1 cellular context compared by ENCODE assay signal in the genomic region with DNA sequence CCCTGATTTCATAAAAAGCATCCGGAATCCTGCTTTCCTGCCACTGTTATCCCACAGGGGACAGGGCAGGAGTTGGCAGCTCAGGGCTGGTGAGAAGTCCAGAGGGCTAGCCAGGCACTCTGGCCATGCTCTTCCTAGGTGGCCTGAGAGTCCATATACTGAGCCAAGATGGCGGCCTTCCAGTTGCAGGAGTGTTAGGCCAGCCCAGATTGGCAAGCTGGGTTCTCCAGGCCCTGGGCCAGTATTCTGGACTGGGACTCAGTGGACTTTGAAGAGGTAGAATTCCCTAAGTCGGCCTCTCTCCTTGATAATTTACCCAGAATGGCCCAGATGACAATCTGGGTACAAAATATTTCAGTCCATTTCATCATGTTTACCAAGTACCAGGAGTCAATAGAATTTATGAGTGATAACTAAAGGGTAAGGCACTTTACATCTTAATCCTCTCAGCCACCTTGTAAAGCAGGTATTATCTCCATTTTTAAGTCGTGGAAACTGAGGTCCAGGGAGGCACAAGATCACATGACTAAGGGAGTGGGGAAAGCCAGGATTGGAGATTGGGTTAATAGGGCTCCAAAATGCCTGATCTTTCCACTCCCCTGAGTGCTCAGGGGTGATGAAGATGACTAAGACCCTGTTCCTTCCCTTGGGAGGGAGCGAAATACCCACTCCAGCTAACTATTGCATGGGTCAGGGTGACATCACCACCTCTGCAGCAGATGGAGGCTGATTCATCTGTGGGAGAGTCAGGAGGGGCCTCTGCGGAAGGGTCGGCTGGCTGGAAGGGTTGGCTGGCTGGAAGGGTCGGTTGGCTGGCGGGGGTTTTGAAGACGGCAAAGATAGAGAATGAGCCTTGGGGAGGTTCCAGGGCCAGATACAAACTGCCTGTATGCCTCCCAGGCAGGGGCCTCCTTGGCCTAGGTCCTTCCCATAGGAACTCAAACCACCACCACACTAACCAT.
A peak's percentile ranks its signal among the peaks of the same experiment; 100 is the strongest.
TF ChIP-seq lines count a peak whose summit lies in the region.

No MANE protein-coding gene starts in this region.

TF ChIP-seq in K562, 482 proteins besides CTCF, POLR2A, EP300 and RAD21 (continued from another document and continues in another):
- TF ChIP-seq, protein P1, sequence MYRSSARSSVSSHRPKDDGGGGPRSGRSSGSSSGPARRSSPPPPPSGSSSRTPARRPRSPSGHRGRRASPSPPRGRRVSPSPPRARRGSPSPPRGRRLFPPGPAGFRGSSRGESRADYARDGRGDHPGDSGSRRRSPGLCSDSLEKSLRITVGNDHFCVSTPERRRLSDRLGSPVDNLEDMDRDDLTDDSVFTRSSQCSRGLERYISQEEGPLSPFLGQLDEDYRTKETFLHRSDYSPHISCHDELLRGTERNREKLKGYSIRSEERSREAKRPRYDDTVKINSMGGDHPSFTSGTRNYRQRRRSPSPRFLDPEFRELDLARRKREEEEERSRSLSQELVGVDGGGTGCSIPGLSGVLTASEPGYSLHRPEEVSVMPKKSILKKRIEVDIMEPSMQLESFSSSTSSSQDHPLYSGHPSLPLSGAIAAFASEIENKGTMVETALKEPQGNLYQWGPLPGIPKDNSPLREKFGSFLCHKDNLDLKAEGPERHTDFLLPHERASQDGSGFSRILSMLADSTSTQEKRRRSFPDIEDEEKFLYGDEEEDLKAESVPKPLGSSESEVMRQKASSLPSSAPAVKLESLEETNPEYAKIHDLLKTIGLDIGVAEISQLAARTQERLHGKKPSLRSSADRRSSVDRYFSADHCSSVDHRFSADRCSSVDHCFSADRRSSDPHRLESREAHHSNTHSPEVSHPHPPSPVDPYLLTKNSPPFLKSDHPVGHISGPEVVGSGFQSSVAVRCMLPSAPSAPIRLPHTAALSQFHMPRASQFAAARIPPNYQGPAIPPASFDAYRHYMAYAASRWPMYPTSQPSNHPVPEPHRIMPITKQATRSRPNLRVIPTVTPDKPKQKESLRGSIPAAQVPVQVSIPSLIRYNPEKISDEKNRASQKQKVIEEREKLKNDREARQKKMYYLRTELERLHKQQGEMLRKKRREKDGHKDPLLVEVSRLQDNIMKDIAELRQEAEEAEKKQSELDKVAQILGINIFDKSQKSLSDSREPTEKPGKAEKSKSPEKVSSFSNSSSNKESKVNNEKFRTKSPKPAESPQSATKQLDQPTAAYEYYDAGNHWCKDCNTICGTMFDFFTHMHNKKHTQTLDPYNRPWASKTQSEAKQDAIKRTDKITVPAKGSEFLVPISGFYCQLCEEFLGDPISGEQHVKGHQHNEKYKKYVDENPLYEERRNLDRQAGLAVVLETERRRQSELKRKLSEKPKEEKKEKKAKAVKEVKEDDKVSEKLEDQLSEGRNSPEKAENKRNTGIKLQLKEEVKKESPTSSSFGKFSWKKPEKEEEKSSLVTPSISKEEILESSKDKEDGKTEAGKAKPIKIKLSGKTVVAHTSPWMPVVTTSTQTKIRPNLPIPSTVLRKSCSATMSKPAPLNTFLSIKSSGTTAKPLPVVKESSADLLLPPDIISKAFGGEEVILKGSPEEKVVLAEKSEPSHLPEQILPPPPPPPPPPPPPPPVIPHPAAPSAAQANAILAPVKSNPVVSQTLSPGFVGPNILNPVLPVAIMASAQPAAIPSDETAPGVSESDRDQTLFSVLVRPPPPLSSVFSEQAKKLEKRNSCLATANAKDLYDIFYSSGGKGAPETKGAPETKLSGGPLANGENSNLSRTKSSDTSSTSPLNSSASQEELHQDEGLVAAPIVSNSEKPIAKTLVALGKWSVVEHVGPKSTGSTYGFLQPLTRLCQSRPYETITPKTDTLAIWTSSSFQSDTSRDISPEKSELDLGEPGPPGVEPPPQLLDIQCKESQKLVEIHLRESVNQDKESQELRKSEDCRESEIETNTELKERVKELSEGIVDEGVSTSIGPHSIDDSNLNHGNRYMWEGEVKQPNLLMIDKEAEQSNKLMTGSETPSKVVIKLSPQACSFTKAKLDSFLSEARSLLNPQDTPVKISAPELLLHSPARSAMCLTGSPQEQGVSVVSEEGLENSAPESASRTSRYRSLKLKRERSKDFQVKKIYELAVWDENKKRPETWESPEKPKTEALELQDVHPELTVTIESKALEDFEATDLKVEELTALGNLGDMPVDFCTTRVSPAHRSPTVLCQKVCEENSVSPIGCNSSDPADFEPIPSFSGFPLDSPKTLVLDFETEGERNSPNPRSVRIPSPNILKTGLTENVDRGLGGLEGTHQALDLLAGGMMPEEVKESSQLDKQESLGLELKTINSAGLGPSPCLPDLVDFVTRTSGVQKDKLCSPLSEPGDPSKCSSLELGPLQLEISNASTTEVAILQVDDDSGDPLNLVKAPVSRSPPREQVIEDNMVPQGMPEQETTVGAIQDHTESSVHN (IDR thresholded peaks at IDR 0.05; ENCODE audit: borderline replicate concordance in 1 of 2, low read depth in 1 of 2) = peak in 1 of 2 experiments; percentile 75; a peak in 1 of 4 replicates
- TF ChIP-seq FUS (optimal IDR thresholded peaks at IDR 0.05; ENCODE audit: low read depth, low read length) = no peak
- TF ChIP-seq, protein P2, sequence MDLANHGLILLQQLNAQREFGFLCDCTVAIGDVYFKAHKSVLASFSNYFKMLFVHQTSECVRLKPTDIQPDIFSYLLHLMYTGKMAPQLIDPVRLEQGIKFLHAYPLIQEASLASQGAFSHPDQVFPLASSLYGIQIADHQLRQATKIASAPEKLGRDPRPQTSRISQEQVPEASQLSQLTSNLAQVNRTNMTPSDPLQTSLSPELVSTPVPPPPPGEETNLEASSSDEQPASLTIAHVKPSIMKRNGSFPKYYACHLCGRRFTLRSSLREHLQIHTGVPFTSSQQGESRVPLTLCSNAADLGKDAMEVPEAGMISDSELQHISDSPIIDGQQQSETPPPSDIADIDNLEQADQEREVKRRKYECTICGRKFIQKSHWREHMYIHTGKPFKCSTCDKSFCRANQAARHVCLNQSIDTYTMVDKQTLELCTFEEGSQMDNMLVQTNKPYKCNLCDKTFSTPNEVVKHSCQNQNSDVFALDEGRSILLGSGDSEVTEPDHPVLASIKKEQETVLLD (IDR thresholded peaks at IDR 0.05) = no peak
- TF ChIP-seq, protein P3, sequence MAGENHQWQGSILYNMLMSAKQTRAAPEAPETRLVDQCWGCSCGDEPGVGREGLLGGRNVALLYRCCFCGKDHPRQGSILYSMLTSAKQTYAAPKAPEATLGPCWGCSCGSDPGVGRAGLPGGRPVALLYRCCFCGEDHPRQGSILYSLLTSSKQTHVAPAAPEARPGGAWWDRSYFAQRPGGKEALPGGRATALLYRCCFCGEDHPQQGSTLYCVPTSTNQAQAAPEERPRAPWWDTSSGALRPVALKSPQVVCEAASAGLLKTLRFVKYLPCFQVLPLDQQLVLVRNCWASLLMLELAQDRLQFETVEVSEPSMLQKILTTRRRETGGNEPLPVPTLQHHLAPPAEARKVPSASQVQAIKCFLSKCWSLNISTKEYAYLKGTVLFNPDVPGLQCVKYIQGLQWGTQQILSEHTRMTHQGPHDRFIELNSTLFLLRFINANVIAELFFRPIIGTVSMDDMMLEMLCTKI (IDR thresholded peaks at IDR 0.05; ENCODE audit: partially characterized antibody) = no peak
- no peak for TF ChIP-seq MXI1 (IDR thresholded peaks at IDR 0.05; ENCODE audit: low read depth, low read length)
- TF ChIP-seq HNRNPH1 (optimal IDR thresholded peaks at IDR 0.05; ENCODE audit: low read depth, low read length) = no peak
- TF ChIP-seq, protein P4, sequence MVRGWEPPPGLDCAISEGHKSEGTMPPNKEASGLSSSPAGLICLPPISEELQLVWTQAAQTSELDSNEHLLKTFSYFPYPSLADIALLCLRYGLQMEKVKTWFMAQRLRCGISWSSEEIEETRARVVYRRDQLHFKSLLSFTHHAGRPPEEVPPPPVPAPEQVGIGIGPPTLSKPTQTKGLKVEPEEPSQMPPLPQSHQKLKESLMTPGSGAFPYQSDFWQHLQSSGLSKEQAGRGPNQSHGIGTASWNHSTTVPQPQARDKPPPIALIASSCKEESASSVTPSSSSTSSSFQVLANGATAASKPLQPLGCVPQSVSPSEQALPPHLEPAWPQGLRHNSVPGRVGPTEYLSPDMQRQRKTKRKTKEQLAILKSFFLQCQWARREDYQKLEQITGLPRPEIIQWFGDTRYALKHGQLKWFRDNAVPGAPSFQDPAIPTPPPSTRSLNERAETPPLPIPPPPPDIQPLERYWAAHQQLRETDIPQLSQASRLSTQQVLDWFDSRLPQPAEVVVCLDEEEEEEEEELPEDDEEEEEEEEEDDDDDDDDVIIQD (CRISPR knock-in tag; IDR thresholded peaks at IDR 0.05) = no peak
- TF ChIP-seq SMAD2 (IDR thresholded peaks at IDR 0.05; ENCODE audit: low read depth, low read length) = no peak
- TF ChIP-seq, protein P5, sequence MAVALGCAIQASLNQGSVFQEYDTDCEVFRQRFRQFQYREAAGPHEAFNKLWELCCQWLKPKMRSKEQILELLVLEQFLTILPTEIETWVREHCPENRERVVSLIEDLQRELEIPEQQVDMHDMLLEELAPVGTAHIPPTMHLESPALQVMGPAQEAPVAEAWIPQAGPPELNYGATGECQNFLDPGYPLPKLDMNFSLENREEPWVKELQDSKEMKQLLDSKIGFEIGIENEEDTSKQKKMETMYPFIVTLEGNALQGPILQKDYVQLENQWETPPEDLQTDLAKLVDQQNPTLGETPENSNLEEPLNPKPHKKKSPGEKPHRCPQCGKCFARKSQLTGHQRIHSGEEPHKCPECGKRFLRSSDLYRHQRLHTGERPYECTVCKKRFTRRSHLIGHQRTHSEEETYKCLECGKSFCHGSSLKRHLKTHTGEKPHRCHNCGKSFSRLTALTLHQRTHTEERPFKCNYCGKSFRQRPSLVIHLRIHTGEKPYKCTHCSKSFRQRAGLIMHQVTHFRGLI (CRISPR knock-in tag; IDR thresholded peaks at IDR 0.05) = no peak
- TF ChIP-seq NFRKB (IDR thresholded peaks at IDR 0.05; ENCODE audit: low read depth) = no peak; the same call in 1 of the 2 replicates
- no peak for TF ChIP-seq ZNF263 (CRISPR knock-in tag; IDR thresholded peaks at IDR 0.05; ENCODE audit: borderline replicate concordance)
- TF ChIP-seq ZNF668 (CRISPR knock-in tag; IDR thresholded peaks at IDR 0.05) = peak; percentile 55; the same call in 1 of the 2 replicates
- TF ChIP-seq ZNF766 (CRISPR knock-in tag; conservative IDR thresholded peaks at IDR 0.05) = no peak; the same call in none of the 2 replicates
- peak; percentile 30 for TF ChIP-seq TAF1 (IDR thresholded peaks at IDR 0.05; ENCODE audit: control insufficient read depth, extremely low read depth, insufficient read depth, low read length, severe bottlenecking)
- TF ChIP-seq ASH1L (IDR thresholded peaks at IDR 0.05; ENCODE audit: borderline replicate concordance, low read depth, partially characterized antibody) = no peak
- TF ChIP-seq EP400 (IDR thresholded peaks at IDR 0.05) = peak; percentile 69
- TF ChIP-seq, protein P6, sequence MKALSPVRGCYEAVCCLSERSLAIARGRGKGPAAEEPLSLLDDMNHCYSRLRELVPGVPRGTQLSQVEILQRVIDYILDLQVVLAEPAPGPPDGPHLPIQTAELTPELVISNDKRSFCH (CRISPR knock-in tag; IDR thresholded peaks at IDR 0.05) = no peak
- TF ChIP-seq, protein P6 (tag; IDR thresholded peaks at IDR 0.05) = no peak
- TF ChIP-seq, protein P7, sequence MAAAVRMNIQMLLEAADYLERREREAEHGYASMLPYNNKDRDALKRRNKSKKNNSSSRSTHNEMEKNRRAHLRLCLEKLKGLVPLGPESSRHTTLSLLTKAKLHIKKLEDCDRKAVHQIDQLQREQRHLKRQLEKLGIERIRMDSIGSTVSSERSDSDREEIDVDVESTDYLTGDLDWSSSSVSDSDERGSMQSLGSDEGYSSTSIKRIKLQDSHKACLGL (CRISPR knock-in tag; IDR thresholded peaks at IDR 0.05; ENCODE audit: borderline replicate concordance, poor library complexity, severe bottlenecking) = no peak
- TF ChIP-seq HNRNPLL (IDR thresholded peaks at IDR 0.05; ENCODE audit: low read depth, low read length, poor library complexity, severe bottlenecking) = no peak
- no peak for TF ChIP-seq LARP7 (IDR thresholded peaks at IDR 0.05)
- no peak for TF ChIP-seq KLF10 (CRISPR knock-in tag; IDR thresholded peaks at IDR 0.05)
- no peak for TF ChIP-seq YBX1 (IDR thresholded peaks at IDR 0.05)
- TF ChIP-seq, protein P8, sequence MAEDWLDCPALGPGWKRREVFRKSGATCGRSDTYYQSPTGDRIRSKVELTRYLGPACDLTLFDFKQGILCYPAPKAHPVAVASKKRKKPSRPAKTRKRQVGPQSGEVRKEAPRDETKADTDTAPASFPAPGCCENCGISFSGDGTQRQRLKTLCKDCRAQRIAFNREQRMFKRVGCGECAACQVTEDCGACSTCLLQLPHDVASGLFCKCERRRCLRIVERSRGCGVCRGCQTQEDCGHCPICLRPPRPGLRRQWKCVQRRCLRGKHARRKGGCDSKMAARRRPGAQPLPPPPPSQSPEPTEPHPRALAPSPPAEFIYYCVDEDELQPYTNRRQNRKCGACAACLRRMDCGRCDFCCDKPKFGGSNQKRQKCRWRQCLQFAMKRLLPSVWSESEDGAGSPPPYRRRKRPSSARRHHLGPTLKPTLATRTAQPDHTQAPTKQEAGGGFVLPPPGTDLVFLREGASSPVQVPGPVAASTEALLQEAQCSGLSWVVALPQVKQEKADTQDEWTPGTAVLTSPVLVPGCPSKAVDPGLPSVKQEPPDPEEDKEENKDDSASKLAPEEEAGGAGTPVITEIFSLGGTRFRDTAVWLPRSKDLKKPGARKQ (CRISPR knock-in tag; IDR thresholded peaks at IDR 0.05) = no peak
- TF ChIP-seq, protein P9, sequence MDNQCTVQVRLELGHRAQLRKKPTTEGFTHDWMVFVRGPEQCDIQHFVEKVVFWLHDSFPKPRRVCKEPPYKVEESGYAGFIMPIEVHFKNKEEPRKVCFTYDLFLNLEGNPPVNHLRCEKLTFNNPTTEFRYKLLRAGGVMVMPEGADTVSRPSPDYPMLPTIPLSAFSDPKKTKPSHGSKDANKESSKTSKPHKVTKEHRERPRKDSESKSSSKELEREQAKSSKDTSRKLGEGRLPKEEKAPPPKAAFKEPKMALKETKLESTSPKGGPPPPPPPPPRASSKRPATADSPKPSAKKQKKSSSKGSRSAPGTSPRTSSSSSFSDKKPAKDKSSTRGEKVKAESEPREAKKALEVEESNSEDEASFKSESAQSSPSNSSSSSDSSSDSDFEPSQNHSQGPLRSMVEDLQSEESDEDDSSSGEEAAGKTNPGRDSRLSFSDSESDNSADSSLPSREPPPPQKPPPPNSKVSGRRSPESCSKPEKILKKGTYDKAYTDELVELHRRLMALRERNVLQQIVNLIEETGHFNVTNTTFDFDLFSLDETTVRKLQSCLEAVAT (IDR thresholded peaks at IDR 0.05) = no peak
- no peak for TF ChIP-seq KLF13 (tag; IDR thresholded peaks at IDR 0.05; ENCODE audit: borderline replicate concordance, low read depth)
- TF ChIP-seq TBP (optimal IDR thresholded peaks at IDR 0.05; ENCODE audit: low read depth, low read length) = no peak
- no peak for TF ChIP-seq ERF (CRISPR knock-in tag; IDR thresholded peaks at IDR 0.05)
- TF ChIP-seq ZNF57 (CRISPR knock-in tag; IDR thresholded peaks at IDR 0.05) = no peak
- TF ChIP-seq ZKSCAN1 (IDR thresholded peaks at IDR 0.05; ENCODE audit: low read depth, low read length) = no peak
- TF ChIP-seq U2AF2 (optimal IDR thresholded peaks at IDR 0.05; ENCODE audit: low read depth, low read length) = no peak
- no peak for TF ChIP-seq HLTF (IDR thresholded peaks at IDR 0.05)
